ENCODE assay signal across 3 cellular contexts in genomic region chrX:35244088-35244741, GRCh38.
"Had no signal": no experiment of that assay in that cellular context is flagged by ENCODE, and none has a peak within 500 bp of the region (broad histone marks: within the 10 kb centered on the region; RNA-seq: fewer than 3 reads in every experiment).

No MANE protein-coding gene starts in this region.

- DNase-seq: GDM1, GF-D8 had no signal

- ATAC-seq: GM12878 had no signal

- H3K4me3 ChIP-seq: GM12878 had no signal
